In the genomic region with DNA sequence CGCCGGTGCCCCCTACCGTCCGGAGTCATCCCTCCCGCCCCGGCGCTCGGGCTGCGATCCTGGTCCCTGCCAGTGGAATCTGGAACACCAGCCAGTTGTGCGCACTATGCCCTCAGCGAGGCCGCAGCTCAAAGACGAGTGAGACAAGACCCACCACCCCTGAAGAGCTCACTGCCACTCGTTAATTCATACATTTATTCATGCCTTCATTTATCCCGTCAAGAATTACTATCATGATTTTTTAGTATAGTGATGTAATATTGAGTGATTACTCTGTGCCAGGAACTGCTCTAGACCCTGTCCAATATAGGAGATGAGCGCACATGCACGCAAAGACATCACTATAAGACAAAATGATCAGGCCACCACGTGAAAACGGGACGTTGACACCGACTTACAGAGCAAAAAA, we compare ENCODE assay signal across 8 cellular contexts. TPM values are rescaled to one million over a fixed set of nuclear protein-coding genes. Genes with fewer than 3 reads are reported as not detected.
A peak's percentile ranks its signal among the peaks of the same experiment; 100 is the strongest.
DNase-seq lines count a peak whose midpoint lies in the region; ATAC-seq and TF ChIP-seq lines count a peak whose summit lies in the region.

No MANE protein-coding gene starts in this region.

- peak overlapping the region; percentile 80 for H3K4me3 ChIP-seq in parathyroid adenoma (ENCODE audit: low read depth, low read length)

- no peaks in the 10 kb centered on the region for H3K27me3 Mint-ChIP-seq in activated T-cell treated with anti-CD3 and anti-CD28 coated beads, Interleukin-2, amount 50 U/mL, for 4 hours (ENCODE audit: low read depth)

- peaks cover 6% of the 10 kb centered on the region for H3K79me2 ChIP-seq in parathyroid adenoma

- H3K36me3 ChIP-seq in parathyroid adenoma (ENCODE audit: control insufficient read depth, insufficient read depth, low read length) = no peaks in the 10 kb centered on the region

- H3K4me3 Mint-ChIP-seq in activated T-cell treated with anti-CD3 and anti-CD28 coated beads, Interleukin-2, amount 50 U/mL, for 4 hours = peak overlapping the region; percentile 99

- peaks cover 38% of the 10 kb centered on the region for H3K4me1 Mint-ChIP-seq in activated T-cell treated with anti-CD3 and anti-CD28 coated beads, Interleukin-2, amount 50 U/mL, for 4 hours (ENCODE audit: low read depth)

- ATAC-seq in HG03045 (IDR thresholded peaks at IDR 0.05; ENCODE audit: unreplicated experiment) (peak; percentile 3), HG03095 (IDR thresholded peaks at IDR 0.05; ENCODE audit: unreplicated experiment) (no peak), GM18858 (IDR thresholded peaks at IDR 0.05; ENCODE audit: unreplicated experiment) (no peak)
- no peak for ATAC-seq in activated T-cell treated with anti-CD3 and anti-CD28 coated beads, Interleukin-2, amount 50 U/mL, for 4 hours

- no peaks in the 10 kb centered on the region for H3K9me3 ChIP-seq in parathyroid adenoma (ENCODE audit: control insufficient read depth, low read length)

- peak; percentile 82 for DNase-seq in stimulated activated CD4-positive, alpha-beta T cell treated with anti-CD3 and anti-CD28 coated beads, Interleukin-12 subunit alpha, Interleukin-12 subunit beta, amount 100 ng/mL, for 4 hours
- DNase-seq in stimulated activated CD4-positive, alpha-beta T cell treated with anti-CD3 and anti-CD28 coated beads, Interleukin-4, amount 100 ng/mL, for 1 hour = no peak
- peak; percentile 76 for DNase-seq in activated T-cell treated with anti-CD3 and anti-CD28 coated beads, Interleukin-2, amount 50 U/mL, for 4 hours
- DNase-seq in globus pallidus (ENCODE audit: low spot score) = peak; percentile 85

- H3K27ac ChIP-seq in parathyroid adenoma = peak overlapping the region; percentile 97

- no peaks in the 10 kb centered on the region for H3K9me3 Mint-ChIP-seq in activated T-cell treated with anti-CD3 and anti-CD28 coated beads, Interleukin-2, amount 50 U/mL, for 4 hours

- H3K4me2 ChIP-seq in parathyroid adenoma (ENCODE audit: low read length) = peak overlapping the region; percentile 82

- H3K36me3 Mint-ChIP-seq in activated T-cell treated with anti-CD3 and anti-CD28 coated beads, Interleukin-2, amount 50 U/mL, for 4 hours (ENCODE audit: insufficient read depth) = peaks cover 10% of the 10 kb centered on the region

- peaks cover 12% of the 10 kb centered on the region for H3K4me1 ChIP-seq in parathyroid adenoma

- H3K27me3 ChIP-seq in parathyroid adenoma (ENCODE audit: control insufficient read depth, insufficient read depth, low read length) = no peaks in the 10 kb centered on the region

- peak overlapping the region; percentile 99 for H2AFZ ChIP-seq in parathyroid adenoma

- no peak overlapping the region for H3K9ac ChIP-seq in parathyroid adenoma

- peak; percentile 81 for TF ChIP-seq CTCF in parathyroid adenoma (IDR thresholded peaks at IDR 0.05)

RNA-seq across cellular contexts. Expression of a gene that starts 0.3 kb away (rescaled TPM):
- total RNA-seq in activated T-cell treated with anti-CD3 and anti-CD28 coated beads, Interleukin-2, amount 50 U/mL, for 4 hours = 100 to 1,000 TPM in 1 of 3 donors, 10 to 100 TPM in 2; 89.1 to 105 (median 91.7) TPM
